Comparison of ENCODE assay signal across 29 cellular contexts in the genomic region with DNA sequence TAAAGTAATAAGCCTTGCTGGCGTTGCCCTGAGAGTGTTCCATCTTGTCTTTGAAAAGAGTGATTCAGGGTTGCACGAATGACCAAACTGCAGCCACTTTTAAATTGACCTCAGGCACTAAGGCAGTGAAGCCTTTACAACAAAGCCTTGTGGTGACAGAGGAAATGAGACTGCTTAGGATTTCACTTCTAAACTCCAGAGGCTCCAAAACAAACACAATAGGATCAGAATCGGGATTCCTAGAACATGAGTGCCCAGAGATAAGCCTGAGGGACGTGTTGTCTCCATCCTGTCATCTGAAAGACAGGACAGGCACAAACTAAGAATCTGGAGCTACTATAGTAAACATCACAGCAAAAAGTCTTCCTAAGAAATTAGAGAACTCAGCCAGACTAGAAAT.
A peak's percentile ranks its signal among the peaks of the same experiment; 100 is the strongest.
DNase-seq lines count a peak whose midpoint lies in the region; ATAC-seq and TF ChIP-seq lines count a peak whose summit lies in the region.
"Had no signal": no experiment of that assay in that cellular context is flagged by ENCODE, and none has a peak within 500 bp of the region (broad histone marks: within the 10 kb centered on the region; RNA-seq: fewer than 3 reads in every experiment).

No MANE protein-coding gene starts in this region.

- no peak overlapping the region for H2BK12ac ChIP-seq in neuronal stem cell (ENCODE audit: low read length)

- no peak overlapping the region for H3K23ac ChIP-seq in neuronal stem cell (ENCODE audit: low read depth, low read length, poor library complexity)

- H3K9ac ChIP-seq in neuronal stem cell (ENCODE audit: low read depth, low read length, poor library complexity), result no peak overlapping the region
- H3K9ac ChIP-seq: BLaER1 treated with 17β-estradiol and CSF1 and Interleukin-3, amounts not matched to agents 10 nM and 100 nM had no signal

- no CpG with 5 or more reads among the region's 4 CpGs for WGBS in neuronal stem cell (ENCODE audit: extremely low coverage in 2 of 2, insufficient read length in 2 of 2, insufficient replicate concordance in 1 of 2), 2 donors
- 19 to 30% methylated on average over 4 of the region's 4 CpGs for WGBS in testis, 2 donors

- H3K27ac ChIP-seq in cardiac muscle cell, result peak overlapping the region; percentile 16
- H3K27ac ChIP-seq in neuronal stem cell (replicated peaks; ENCODE audit: low read length), result peak overlapping the region; percentile 18
- H3K27ac ChIP-seq in testis, result no peak overlapping the region
- H3K27ac ChIP-seq: ascending aorta; BLaER1 treated with 17β-estradiol and CSF1 and Interleukin-3, amounts not matched to agents 10 nM and 100 nM; heart left ventricle; transverse colon had no signal

- H3K4ac ChIP-seq in neuronal stem cell (ENCODE audit: low read length), result no peak overlapping the region

- no peak overlapping the region for H2AK5ac ChIP-seq in neuronal stem cell (ENCODE audit: low read depth, low read length)

- DNase-seq in HT1080 (ENCODE audit: low read depth) (peak; percentile 51), astrocyte of the hippocampus (ENCODE audit: low read depth, low spot score) (peak; percentile 28), cardiac muscle cell (ENCODE audit: low read depth in 1 of 2, low spot score in 1 of 2) (peak; percentile 16 to 17), neuronal stem cell (ENCODE audit: low spot score) (no peak), Kasumi-1 (lab: John Stamatoyannopoulos, UW) (no peak), testis (no peak)
- DNase-seq: activated CD4-positive, alpha-beta memory T cell treated with anti-CD3 and anti-CD28 coated beads for 36 hours; activated CD8-positive, alpha-beta memory T cell treated with anti-CD3 and anti-CD28 coated beads, Interleukin-2, amount 50 U/mL, for 48 hours; activated naive CD8-positive, alpha-beta T cell treated with anti-CD3 and anti-CD28 coated beads for 36 hours; cerebellar nuclear complex; COR-L47; DMS53; GDM1; H9; heart left ventricle; NCI-H1105 treated with DMSO at 0.1 percent for 48 hours; NCI-H2029 treated with DMSO at 0.1 percent for 48 hours; NCI-H2227 treated with DMSO at 0.1 percent for 48 hours; NCI-H748 treated with DMSO at 0.1 percent for 48 hours; nucleus accumbens; stimulated activated CD4-positive, alpha-beta T cell treated with anti-CD3 and anti-CD28 coated beads, Interleukin-1b, Interleukin-23, amount 100 ng/mL, for 48 hours; stimulated activated CD8-positive, alpha-beta memory T cell treated with anti-CD3 and anti-CD28 coated beads, Interleukin-4, amount 100 ng/mL, for 48 hours; T-helper 1 cell; transverse colon had no signal

- H3K14ac ChIP-seq in neuronal stem cell (ENCODE audit: low read length), result no peak overlapping the region

- no peak overlapping the region for H3K18ac ChIP-seq in neuronal stem cell (ENCODE audit: low read length)

- intact Hi-C loops in testis (cut with DNase I; ENCODE audit: low total_unique reads), result no loop called here

- TF ChIP-seq CTCF in cardiac muscle cell (IDR thresholded peaks at IDR 0.05; ENCODE audit: low read depth, low read length) (no peak), testis (IDR thresholded peaks at IDR 0.05) (no peak)

- ATAC-seq in HG03045 (IDR thresholded peaks at IDR 0.05; ENCODE audit: unreplicated experiment), result no peak
- ATAC-seq: activated CD4-positive, CD25-positive, alpha-beta regulatory T cell treated with anti-CD3 and anti-CD28 coated beads, Interleukin-2, amount 50 U/mL, for 24 hours had no signal

- no peaks in the 10 kb centered on the region for H3K4me1 ChIP-seq in cardiac muscle cell (ENCODE audit: low read depth)
- H3K4me1 ChIP-seq in neuronal stem cell (ENCODE audit: control insufficient read depth in 2 of 2, insufficient read depth in 1 of 2, low read depth in 1 of 2, low read length in 2 of 2), result peaks cover 0 to 4% of the 10 kb centered on the region in 2 donors
- H3K4me1 ChIP-seq in testis, result no peaks in the 10 kb centered on the region
- H3K4me1 ChIP-seq: ascending aorta; BLaER1 treated with 17β-estradiol and CSF1 and Interleukin-3, amounts not matched to agents 10 nM and 100 nM; transverse colon had no signal

- no peak overlapping the region for H2BK120ac ChIP-seq in neuronal stem cell (ENCODE audit: low read depth, low read length)

- H4K91ac ChIP-seq in neuronal stem cell (ENCODE audit: low read depth, low read length, poor library complexity), result no peak overlapping the region

- no peak overlapping the region for H2BK5ac ChIP-seq in neuronal stem cell (ENCODE audit: low read length)

- H3K27me3 ChIP-seq in cardiac muscle cell (no peaks in the 10 kb centered on the region), neuronal stem cell (ENCODE audit: control insufficient read depth in 3 of 3, insufficient read depth in 3 of 3, low read depth in 1 of 3, low read length in 3 of 3) (no peaks in the 10 kb centered on the region), testis (no peaks in the 10 kb centered on the region)
- H3K27me3 ChIP-seq: ascending aorta; BLaER1 treated with 17β-estradiol and CSF1 and Interleukin-3, amounts not matched to agents 10 nM and 100 nM; heart left ventricle; transverse colon had no signal

- no peak overlapping the region for H3K4me3 ChIP-seq in cardiac muscle cell
- H3K4me3 ChIP-seq in neuronal stem cell (ENCODE audit: low read length in 2 of 2), result no peak overlapping the region
- H3K4me3 ChIP-seq in testis, result no peak overlapping the region
- H3K4me3 ChIP-seq: ascending aorta; BLaER1 treated with 17β-estradiol and CSF1 and Interleukin-3, amounts not matched to agents 10 nM and 100 nM; heart left ventricle; smooth muscle cell; transverse colon had no signal

- TF ChIP-seq POLR2A in testis (IDR thresholded peaks at IDR 0.05), result no peak

- H3K9me3 ChIP-seq in cardiac muscle cell (ENCODE audit: low read depth) (no peaks in the 10 kb centered on the region), neuronal stem cell (replicated peaks in 1 of 2; ENCODE audit: control insufficient read depth in 2 of 2, insufficient read depth in 1 of 2, low read depth in 1 of 2, low read length in 2 of 2) (no peaks in the 10 kb centered on the region), testis (no peaks in the 10 kb centered on the region)
- H3K9me3 ChIP-seq: ascending aorta; BLaER1 treated with 17β-estradiol and CSF1 and Interleukin-3, amounts not matched to agents 10 nM and 100 nM; transverse colon had no signal

- H2AFZ ChIP-seq in neuronal stem cell (ENCODE audit: low read length), result peak overlapping the region; percentile 73

- H3K4me2 ChIP-seq in neuronal stem cell (ENCODE audit: insufficient read depth, low read length, poor library complexity, severe bottlenecking), result no peak overlapping the region
- H3K4me2 ChIP-seq: BLaER1 treated with 17β-estradiol and CSF1 and Interleukin-3, amounts not matched to agents 10 nM and 100 nM; smooth muscle cell had no signal

- H2BK15ac ChIP-seq in neuronal stem cell (ENCODE audit: low read length), result no peak overlapping the region

- H3K36me3 ChIP-seq in cardiac muscle cell (no peaks in the 10 kb centered on the region), neuronal stem cell (replicated peaks in 1 of 2; ENCODE audit: control insufficient read depth in 2 of 2, insufficient read depth in 2 of 2, low read length in 2 of 2) (no peaks in the 10 kb centered on the region), testis (ENCODE audit: low read depth, missing control alignments) (no peaks in the 10 kb centered on the region)
- H3K36me3 ChIP-seq: ascending aorta; BLaER1 treated with 17β-estradiol and CSF1 and Interleukin-3, amounts not matched to agents 10 nM and 100 nM; heart left ventricle; transverse colon had no signal

- no peaks in the 10 kb centered on the region for H3K79me1 ChIP-seq in neuronal stem cell (ENCODE audit: low read depth, low read length)

- H4K8ac ChIP-seq in neuronal stem cell (ENCODE audit: low read depth, low read length), result no peak overlapping the region

Comparison
In these comparisons a context has a peak if more than half of its experiments do, and no peak if none do; other contexts are left out.
1. DNase-seq: peak in HT1080 (single experiment), astrocyte of the hippocampus (single experiment) and cardiac muscle cell (2 of 2); none in neuronal stem cell (single experiment), Kasumi-1 (0 of 2) and testis (single experiment).
2. H3K27ac ChIP-seq: peak in cardiac muscle cell (single experiment) and neuronal stem cell (single experiment); none in testis (0 of 2).